8 cellular contexts compared by ENCODE assay signal in genomic region chr11:65559535-65559934, GRCh38. TPM values are rescaled to one million over a fixed set of nuclear protein-coding genes. Genes with fewer than 3 reads are reported as not detected.
DNase-seq lines count a peak whose midpoint lies in the region; ATAC-seq, FAIRE-seq and TF ChIP-seq lines count a peak whose summit lies in the region.

No MANE protein-coding gene starts in this region.

- no peaks in the 10 kb centered on the region for H4K20me1 ChIP-seq in K562 (replicated peaks; ENCODE audit: control insufficient read depth, insufficient read depth, low read length)

- DNase-seq in activated T-cell treated with anti-CD3 and anti-CD28 coated beads, Interleukin-2, amount 50 U/mL, for 4 hours: no peak
- DNase-seq in activated T-cell treated with anti-CD3 and anti-CD28 coated beads, Interleukin-2, amount 50 U/mL, for 1 hour: no peak
- no peak for DNase-seq in K562 (ENCODE audit: extremely low read depth in 1 of 4, low spot score in 3 of 4)
- DNase-seq in upper lobe of left lung: no peak
- no peak for DNase-seq in NCI-H187 treated with DMSO at 0.1 percent for 48 hours (lab: John Stamatoyannopoulos, UW)
- no peak for DNase-seq in KBM-7
- DNase-seq in pons (ENCODE audit: low spot score): no peak

- H3K36me3 Mint-ChIP-seq in activated T-cell treated with anti-CD3 and anti-CD28 coated beads, Interleukin-2, amount 50 U/mL, for 4 hours (ENCODE audit: insufficient read depth): no peaks in the 10 kb centered on the region

- BruUV-seq in K562 (replicated peaks; lab: Mats Ljungman, UMichigan): no TSS peak

- CTCF ChIA-PET in K562 (lab: Yijun Ruan, JAX; ENCODE audit: low intra/inter-chr PET ratio): no interaction called here

- H3K27me3 ChIP-seq in K562 (ENCODE audit: control insufficient read depth in 2 of 2, insufficient read depth in 2 of 2, low read length in 2 of 2): no peaks in the 10 kb centered on the region
- H3K27me3 ChIP-seq in muscle layer of colon (ENCODE audit: control insufficient read depth in 1 of 2, insufficient read depth in 2 of 2, low read length in 2 of 2): no peaks in the 10 kb centered on the region
- no peaks in the 10 kb centered on the region for H3K27me3 ChIP-seq in upper lobe of left lung

- H3K4me3 Mint-ChIP-seq in activated T-cell treated with anti-CD3 and anti-CD28 coated beads, Interleukin-2, amount 50 U/mL, for 4 hours: peak overlapping the region; percentile 65

- no peaks in the 10 kb centered on the region for H3K27me3 Mint-ChIP-seq in activated T-cell treated with anti-CD3 and anti-CD28 coated beads, Interleukin-2, amount 50 U/mL, for 4 hours (ENCODE audit: low read depth)

- H2AFZ ChIP-seq in K562 (ENCODE audit: low read depth, low read length): no peak overlapping the region

- intact Hi-C loops in K562 (cut with micrococcal nuclease): no loop called here

- no peak overlapping the region for H3K4me2 ChIP-seq in K562 (ENCODE audit: insufficient read depth, low read length)

- TF ChIP-seq POLR2A in K562 (conservative IDR thresholded peaks at IDR 0.05) (no peak), upper lobe of left lung (IDR thresholded peaks at IDR 0.05) (no peak)

- TF ChIP-seq RAD21 in K562 (CRISPR knock-in tag; conservative IDR thresholded peaks at IDR 0.05 in 1 of 2, IDR thresholded peaks at IDR 0.05 in 1 of 2): no peak

- H3K4me1 ChIP-seq in K562 (replicated peaks in 1 of 2; ENCODE audit: control insufficient read depth in 2 of 2, insufficient read depth in 2 of 2, low read length in 2 of 2) (peaks cover 44 to 69% of the 10 kb centered on the region in 2 experiments), muscle layer of colon (ENCODE audit: insufficient read depth, low read length) (peaks cover 56% of the 10 kb centered on the region), upper lobe of left lung (peaks cover 42 to 60% (median 54%) of the 10 kb centered on the region in 4 donors)

- no peaks in the 10 kb centered on the region for H3K9me1 ChIP-seq in K562 (ENCODE audit: control insufficient read depth, insufficient read depth, low read length)

- H3K9me3 Mint-ChIP-seq in activated T-cell treated with anti-CD3 and anti-CD28 coated beads, Interleukin-2, amount 50 U/mL, for 4 hours: no peaks in the 10 kb centered on the region

- peak; percentile 51 to 55 for ATAC-seq in activated T-cell treated with anti-CD3 and anti-CD28 coated beads, Interleukin-2, amount 50 U/mL, for 4 hours
- ATAC-seq in K562: no peak
- no peak for ATAC-seq in upper lobe of left lung (ENCODE audit: low FRiP score in 2 of 2)

- H3K9ac ChIP-seq in K562 (ENCODE audit: insufficient read depth in 1 of 2, low read depth in 2 of 2, low read length in 2 of 2): peak overlapping the region in 1 of 2 experiments; percentile 82; a peak in 2 of 4 replicates
- peak overlapping the region; percentile 51 for H3K9ac ChIP-seq in muscle layer of colon (ENCODE audit: low read length)

- POLR2A ChIA-PET in K562 (lab: Yijun Ruan, JAX): interaction anchor here (0.6 to 3.6 kb wide), 5 partner anchors 12 to 60 kb away, joined by 3 to 22 read pairs (median 8); partner anchors contain the start of genes FAM89B, MALAT1 and ZNRD2

- FAIRE-seq in K562 (lab: Jason Lieb, UNC): peak; percentile 15

- H3K36me3 ChIP-seq in K562 (ENCODE audit: control insufficient read depth, insufficient read depth, low read length) (no peaks in the 10 kb centered on the region), muscle layer of colon (ENCODE audit: insufficient read depth, low read length) (no peaks in the 10 kb centered on the region), upper lobe of left lung (no peaks in the 10 kb centered on the region)

- H3K27ac ChIP-seq in K562 (ENCODE audit: extremely low read depth, low read depth, low read length) (no peak overlapping the region), muscle layer of colon (ENCODE audit: low read depth, low read length) (peak overlapping the region; percentile 85), upper lobe of left lung (peak overlapping the region; percentile 88 to 97 (median 92))

- H3K4me1 Mint-ChIP-seq in activated T-cell treated with anti-CD3 and anti-CD28 coated beads, Interleukin-2, amount 50 U/mL, for 4 hours (ENCODE audit: low read depth): peaks cover 57% of the 10 kb centered on the region

- H3K4me3 ChIP-seq in K562 (no peak overlapping the region), muscle layer of colon (ENCODE audit: low read depth in 1 of 2, low read length in 2 of 2) (no peak overlapping the region), upper lobe of left lung (no peak overlapping the region)

- no peak for TF ChIP-seq EP300 in K562 (IDR thresholded peaks at IDR 0.05; ENCODE audit: low read length)
- no peak for TF ChIP-seq EP300 in upper lobe of left lung (IDR thresholded peaks at IDR 0.05)

- in situ Hi-C loops in K562 (cut with MboI): no loop called here
- in situ Hi-C loops in KBM-7 (cut with MboI; ENCODE audit: low pct_unique_long_range_greater_than_20kb, low sequenced_read_pairs): no loop called here

- H3K79me2 ChIP-seq in K562 (ENCODE audit: control insufficient read depth, insufficient read depth, low read length): no peaks in the 10 kb centered on the region

- 72% methylated on average over 3 of the region's 5 CpGs for WGBS in K562 (ENCODE audit: insufficient coverage, low coverage, missing lambda C conversion rate)
- WGBS in upper lobe of left lung, 2 donors: 84% methylated on average over 5 of the region's 5 CpGs

- no peaks in the 10 kb centered on the region for H3K9me3 ChIP-seq in K562 (replicated peaks; ENCODE audit: control insufficient read depth, insufficient read depth, low read depth, low read length)
- no peaks in the 10 kb centered on the region for H3K9me3 ChIP-seq in muscle layer of colon (ENCODE audit: low read length)
- no peaks in the 10 kb centered on the region for H3K9me3 ChIP-seq in upper lobe of left lung

- TF ChIP-seq CTCF in K562 (IDR thresholded peaks at IDR 0.05 in 2 of 3, conservative IDR thresholded peaks at IDR 0.05 in 1 of 3; ENCODE audit: insufficient read depth in 2 of 3, low read depth in 1 of 3, low read length in 3 of 3) (no peak), upper lobe of left lung (IDR thresholded peaks at IDR 0.05) (no peak)

RNA-seq across cellular contexts. Expression of gene LTBP3, which starts 1.4 kb away (rescaled TPM):
- 10 to 100 TPM; 33.1 to 40.8 (median 40.1) TPM for total RNA-seq in activated T-cell treated with anti-CD3 and anti-CD28 coated beads, Interleukin-2, amount 50 U/mL, for 4 hours
- total RNA-seq in K562 (2011; cell fraction: chromatin; rRNA removed; ENCODE audit: low replicate concordance): 78.9 and 182 TPM in 2 replicates
- 71.7 and 81.2 TPM in 2 replicates for total RNA-seq in K562 (2011; cell fraction: nucleolus; rRNA removed)
- total RNA-seq in K562 (2011; cell fraction: nucleoplasm; rRNA removed): 77.2 and 120 TPM in 2 replicates
- total RNA-seq in K562 (2014; rRNA removed) (15.0 and 19.3 TPM in 2 replicates), K562 (2014; rRNA removed; fragmentation: Illumina TruSeq; extraction: Trizol) (1.3 and 1.7 TPM in 2 replicates), K562 (2015; rRNA removed; fragmentation: Illumina TruSeq; extraction: Trizol) (3.8 and 4.4 TPM in 2 replicates), K562 (2021) (17.1 and 18.8 TPM in 2 replicates), upper lobe of left lung (100 to 1,000 TPM in 5 of 6 donors, 10 to 100 TPM in 1; 99.9 to 479 (median 131) TPM)
- polyA plus RNA-seq in K562 (2011; rRNA removed) (7.4 and 17.0 TPM in 2 replicates), K562 (2014; fragmentation: Illumina TruSeq; extraction: Trizol) (4.8 and 6.9 TPM in 2 replicates), K562 (2014; fragmentation: Nextera tagmentation; extraction: Ambion mirVana) (under 1 TPM; 0.06 to 0.14 TPM), K562 (2014; rRNA removed) (14.6 and 20.5 TPM in 2 replicates)
- 13.4 and 20.3 TPM in 2 replicates for polyA plus RNA-seq in K562 (2011; cell fraction: cytosol; rRNA removed)
- 102 and 163 TPM in 2 replicates for polyA plus RNA-seq in K562 (2011; cell fraction: nucleus; rRNA removed)
- 19.2 and 25.7 TPM in 2 replicates for polyA plus RNA-seq in K562 (2012)
- 6.4 and 7.8 TPM in 2 replicates for polyA minus RNA-seq in K562 (2011; rRNA and poly(A)+ RNA removed)
- polyA minus RNA-seq in K562 (2011; cell fraction: cytosol; rRNA and poly(A)+ RNA removed): 7.6 and 12.6 TPM in 2 replicates
- 18.2 and 23.1 TPM in 2 replicates for polyA minus RNA-seq in K562 (2011; cell fraction: nucleus; rRNA and poly(A)+ RNA removed)

RNA-seq across cellular contexts. Expression of gene ZNRD2, which starts 10.7 kb away (rescaled TPM):
- 100 to 1,000 TPM; 120 to 148 (median 136) TPM for total RNA-seq in activated T-cell treated with anti-CD3 and anti-CD28 coated beads, Interleukin-2, amount 50 U/mL, for 4 hours
- total RNA-seq in K562 (2011; cell fraction: chromatin; rRNA removed; ENCODE audit: low replicate concordance): 16.9 and 90.0 TPM in 2 replicates
- total RNA-seq in K562 (2011; cell fraction: nucleolus; rRNA removed): 98.3 and 115 TPM in 2 replicates
- total RNA-seq in K562 (2011; cell fraction: nucleoplasm; rRNA removed): 36.5 and 47.7 TPM in 2 replicates
- total RNA-seq in K562 (2014; rRNA removed): 129 and 153 TPM in 2 replicates
- 8.5 and 13.4 TPM in 2 replicates for total RNA-seq in K562 (2014; rRNA removed; fragmentation: Illumina TruSeq; extraction: Trizol)
- 60.4 and 61.8 TPM in 2 replicates for total RNA-seq in K562 (2015; rRNA removed; fragmentation: Illumina TruSeq; extraction: Trizol)
- total RNA-seq in K562 (2021): 106 and 114 TPM in 2 replicates
- polyA plus RNA-seq in K562 (2011; rRNA removed): 40.4 and 51.9 TPM in 2 replicates
- 70.6 and 201 TPM in 2 replicates for polyA plus RNA-seq in K562 (2011; cell fraction: cytosol; rRNA removed)
- 69.6 and 90.0 TPM in 2 replicates for polyA plus RNA-seq in K562 (2011; cell fraction: nucleus; rRNA removed)
- polyA plus RNA-seq in K562 (2012): 75.0 and 123 TPM in 2 replicates
- 16.6 and 77.3 TPM in 2 replicates for polyA plus RNA-seq in K562 (2014; fragmentation: Illumina TruSeq; extraction: Trizol)
- polyA plus RNA-seq in K562 (2014; fragmentation: Nextera tagmentation; extraction: Ambion mirVana): 10 to 100 TPM; 35.6 to 66.3 TPM
- polyA plus RNA-seq in K562 (2014; rRNA removed): 123 and 130 TPM in 2 replicates
- 7.4 TPM in 2 replicates for polyA minus RNA-seq in K562 (2011; rRNA and poly(A)+ RNA removed)
- polyA minus RNA-seq in K562 (2011; cell fraction: cytosol; rRNA and poly(A)+ RNA removed): 22.4 and 23.0 TPM in 2 replicates
- 61.0 and 62.0 TPM in 2 replicates for polyA minus RNA-seq in K562 (2011; cell fraction: nucleus; rRNA and poly(A)+ RNA removed)
- 10 to 100 TPM; 22.6 to 60.7 (median 39.7) TPM for total RNA-seq in upper lobe of left lung

RNA-seq across cellular contexts. Expression of gene FAM89B, which starts 12.8 kb away (rescaled TPM):
- total RNA-seq in activated T-cell treated with anti-CD3 and anti-CD28 coated beads, Interleukin-2, amount 50 U/mL, for 4 hours: 10 to 100 TPM; 27.4 to 32.0 (median 28.6) TPM
- total RNA-seq in K562 (2011; cell fraction: chromatin; rRNA removed; ENCODE audit: low replicate concordance): 6.1 and 32.6 TPM in 2 replicates
- 30.5 and 31.9 TPM in 2 replicates for total RNA-seq in K562 (2011; cell fraction: nucleolus; rRNA removed)
- 14.4 and 16.7 TPM in 2 replicates for total RNA-seq in K562 (2011; cell fraction: nucleoplasm; rRNA removed)
- 26.1 and 36.0 TPM in 2 replicates for total RNA-seq in K562 (2014; rRNA removed)
- 3.2 and 4.2 TPM in 2 replicates for total RNA-seq in K562 (2014; rRNA removed; fragmentation: Illumina TruSeq; extraction: Trizol)
- 12.3 and 12.6 TPM in 2 replicates for total RNA-seq in K562 (2015; rRNA removed; fragmentation: Illumina TruSeq; extraction: Trizol)
- total RNA-seq in K562 (2021): 24.2 and 26.9 TPM in 2 replicates
- polyA plus RNA-seq in K562 (2011; rRNA removed): 9.7 and 12.3 TPM in 2 replicates
- 21.6 and 65.1 TPM in 2 replicates for polyA plus RNA-seq in K562 (2011; cell fraction: cytosol; rRNA removed)
- polyA plus RNA-seq in K562 (2011; cell fraction: nucleus; rRNA removed): 29.6 and 55.3 TPM in 2 replicates
- polyA plus RNA-seq in K562 (2012): 17.8 and 26.2 TPM in 2 replicates
- polyA plus RNA-seq in K562 (2014; fragmentation: Illumina TruSeq; extraction: Trizol): 11.9 and 21.9 TPM in 2 replicates
- under 1 TPM; 0.32 to 0.83 TPM for polyA plus RNA-seq in K562 (2014; fragmentation: Nextera tagmentation; extraction: Ambion mirVana)
- 27.6 and 33.4 TPM in 2 replicates for polyA plus RNA-seq in K562 (2014; rRNA removed)
- polyA minus RNA-seq in K562 (2011; rRNA and poly(A)+ RNA removed): 2.2 and 3.2 TPM in 2 replicates
- polyA minus RNA-seq in K562 (2011; cell fraction: cytosol; rRNA and poly(A)+ RNA removed): 7.2 and 7.9 TPM in 2 replicates
- polyA minus RNA-seq in K562 (2011; cell fraction: nucleus; rRNA and poly(A)+ RNA removed): 22.2 and 25.9 TPM in 2 replicates
- total RNA-seq in upper lobe of left lung: 10 to 100 TPM; 27.9 to 65.8 (median 45.3) TPM

RNA-seq across cellular contexts. Expression of gene EHBP1L1, which starts 16.3 kb away (rescaled TPM):
- 10 to 100 TPM; 59.8 to 84.9 (median 80.1) TPM for total RNA-seq in activated T-cell treated with anti-CD3 and anti-CD28 coated beads, Interleukin-2, amount 50 U/mL, for 4 hours
- 131 and 234 TPM in 2 replicates for total RNA-seq in K562 (2011; cell fraction: chromatin; rRNA removed; ENCODE audit: low replicate concordance)
- 106 and 109 TPM in 2 replicates for total RNA-seq in K562 (2011; cell fraction: nucleolus; rRNA removed)
- 106 and 124 TPM in 2 replicates for total RNA-seq in K562 (2011; cell fraction: nucleoplasm; rRNA removed)
- total RNA-seq in K562 (2014; rRNA removed): 80.6 and 98.7 TPM in 2 replicates
- 24.2 and 28.8 TPM in 2 replicates for total RNA-seq in K562 (2014; rRNA removed; fragmentation: Illumina TruSeq; extraction: Trizol)
- total RNA-seq in K562 (2015; rRNA removed; fragmentation: Illumina TruSeq; extraction: Trizol): 26.3 and 29.2 TPM in 2 replicates
- total RNA-seq in K562 (2021): 60.9 and 87.1 TPM in 2 replicates
- polyA plus RNA-seq in K562 (2011; rRNA removed): 19.2 and 29.8 TPM in 2 replicates
- polyA plus RNA-seq in K562 (2011; cell fraction: cytosol; rRNA removed): 22.0 and 75.3 TPM in 2 replicates
- polyA plus RNA-seq in K562 (2011; cell fraction: nucleus; rRNA removed): 63.0 and 156 TPM in 2 replicates
- 47.0 and 62.8 TPM in 2 replicates for polyA plus RNA-seq in K562 (2012)
- polyA plus RNA-seq in K562 (2014; fragmentation: Illumina TruSeq; extraction: Trizol): 36.9 and 50.9 TPM in 2 replicates
- under 1 TPM; 0.03 to 0.38 TPM for polyA plus RNA-seq in K562 (2014; fragmentation: Nextera tagmentation; extraction: Ambion mirVana)
- polyA plus RNA-seq in K562 (2014; rRNA removed): 56.4 and 61.3 TPM in 2 replicates
- polyA minus RNA-seq in K562 (2011; rRNA and poly(A)+ RNA removed): 15.6 and 21.1 TPM in 2 replicates
- 50.6 and 59.1 TPM in 2 replicates for polyA minus RNA-seq in K562 (2011; cell fraction: cytosol; rRNA and poly(A)+ RNA removed)
- polyA minus RNA-seq in K562 (2011; cell fraction: nucleus; rRNA and poly(A)+ RNA removed): 17.2 and 21.5 TPM in 2 replicates
- total RNA-seq in upper lobe of left lung: 100 to 1,000 TPM in 4 of 6 donors, 10 to 100 TPM in 2; 70.4 to 220 (median 133) TPM

RNA-seq across cellular contexts. Expression of gene SCYL1, which starts 34.7 kb away (rescaled TPM):
- 10 to 100 TPM; 87.6 to 94.6 (median 94.3) TPM for total RNA-seq in activated T-cell treated with anti-CD3 and anti-CD28 coated beads, Interleukin-2, amount 50 U/mL, for 4 hours
- 59.7 and 207 TPM in 2 replicates for total RNA-seq in K562 (2011; cell fraction: chromatin; rRNA removed; ENCODE audit: low replicate concordance)
- total RNA-seq in K562 (2011; cell fraction: nucleolus; rRNA removed): 125 and 130 TPM in 2 replicates
- 91.0 and 98.2 TPM in 2 replicates for total RNA-seq in K562 (2011; cell fraction: nucleoplasm; rRNA removed)
- total RNA-seq in K562 (2014; rRNA removed) (145 and 156 TPM in 2 replicates), K562 (2014; rRNA removed; fragmentation: Illumina TruSeq; extraction: Trizol) (14.2 and 20.2 TPM in 2 replicates), K562 (2015; rRNA removed; fragmentation: Illumina TruSeq; extraction: Trizol) (57.6 and 59.0 TPM in 2 replicates), K562 (2021) (113 and 115 TPM in 2 replicates), upper lobe of left lung (100 to 1,000 TPM in 1 of 6 donors, 10 to 100 TPM in 5; 64.0 to 120 (median 88.8) TPM)
- polyA plus RNA-seq in K562 (2011; rRNA removed) (55.0 and 79.2 TPM in 2 replicates), K562 (2014; fragmentation: Illumina TruSeq; extraction: Trizol) (76.1 and 81.3 TPM in 2 replicates), K562 (2014; fragmentation: Nextera tagmentation; extraction: Ambion mirVana) (1 to 10 TPM; 1.9 to 4.7 TPM), K562 (2014; rRNA removed) (96.0 and 104 TPM in 2 replicates)
- polyA plus RNA-seq in K562 (2011; cell fraction: cytosol; rRNA removed): 121 and 188 TPM in 2 replicates
- polyA plus RNA-seq in K562 (2011; cell fraction: nucleus; rRNA removed): 124 and 172 TPM in 2 replicates
- polyA plus RNA-seq in K562 (2012): 54.7 and 95.3 TPM in 2 replicates
- polyA minus RNA-seq in K562 (2011; rRNA and poly(A)+ RNA removed): 27.0 and 42.0 TPM in 2 replicates
- 62.5 and 74.3 TPM in 2 replicates for polyA minus RNA-seq in K562 (2011; cell fraction: cytosol; rRNA and poly(A)+ RNA removed)
- 31.2 and 38.2 TPM in 2 replicates for polyA minus RNA-seq in K562 (2011; cell fraction: nucleus; rRNA and poly(A)+ RNA removed)

Comparison
In these comparisons a context has a peak if more than half of its experiments do, and no peak if none do; other contexts are left out.
1. ATAC-seq: peak in activated T-cell treated with anti-CD3 and anti-CD28 coated beads, Interleukin-2, amount 50 U/mL, for 4 hours (2 of 2); none in K562 (single experiment) and upper lobe of left lung (0 of 2).